ENCODE assay signal across 16 cellular contexts in the genomic region with DNA sequence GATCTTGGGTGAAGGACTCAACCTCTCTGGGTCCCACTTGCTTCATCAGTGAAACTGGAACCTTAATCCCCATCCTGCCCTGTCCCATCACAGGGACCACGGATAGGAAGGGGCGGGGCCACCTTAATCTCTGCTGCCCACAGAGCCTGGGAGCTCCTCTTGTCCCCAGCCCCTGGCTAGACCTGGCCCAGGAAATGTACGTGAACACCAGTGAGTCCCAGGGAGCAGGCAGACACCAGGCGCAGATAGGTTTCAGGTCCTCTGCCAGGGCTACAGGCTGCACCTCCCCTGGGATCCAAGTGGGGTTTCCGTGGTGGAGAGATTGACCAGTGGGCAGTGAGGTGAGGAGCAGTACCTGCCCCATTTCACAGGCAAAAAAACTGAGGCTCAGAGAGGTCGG.
"Had no signal": no experiment of that assay in that cellular context is flagged by ENCODE, and none has a peak within 500 bp of the region (broad histone marks: within the 10 kb centered on the region; RNA-seq: fewer than 3 reads in every experiment).

No MANE protein-coding gene starts in this region.

- H3K9me3 ChIP-seq: adrenal gland, left lung, prostate gland, right atrium auricular region, testis, upper lobe of left lung had no signal

- H3K4me1 Mint-ChIP-seq: activated CD4-positive, alpha-beta T cell treated with anti-CD3 and anti-CD28 coated beads, Interleukin-2, amount 10 ng/mL, durations not matched to agents 7 days and 5 days; stimulated activated naive CD8-positive, alpha-beta T cell treated with anti-CD3 and anti-CD28 coated beads, Interleukin-15, amount 100 ng/mL, for 72 hours had no signal

- H3K27me3 ChIP-seq: left lung, right atrium auricular region, testis, upper lobe of left lung had no signal

- H3K27me3 Mint-ChIP-seq: activated T-cell treated with anti-CD3 and anti-CD28 coated beads, Interleukin-2, amount 50 U/mL, for 24 hours; stimulated activated naive CD8-positive, alpha-beta T cell treated with anti-CD3 and anti-CD28 coated beads, Interleukin-15, amount 100 ng/mL, for 72 hours had no signal

- H3K36me3 ChIP-seq: adrenal gland, left lung, prostate gland, right atrium auricular region, upper lobe of left lung had no signal

- H3K4me3 ChIP-seq: adrenal gland, left lung, prostate gland, right atrium auricular region, testis, upper lobe of left lung had no signal

- H3K9me3 Mint-ChIP-seq: activated CD4-positive, alpha-beta T cell treated with anti-CD3 and anti-CD28 coated beads, Interleukin-2, amount 10 ng/mL, durations not matched to agents 7 days and 5 days; activated naive CD4-positive, alpha-beta T cell treated with anti-CD3 and anti-CD28 coated beads, Interleukin-2, amount 50 U/mL, for 72 hours; activated T-cell treated with anti-CD3 and anti-CD28 coated beads, Interleukin-2, amount 50 U/mL, for 24 hours; nephron progenitor cell; stimulated activated naive CD8-positive, alpha-beta T cell treated with anti-CD3 and anti-CD28 coated beads, Interleukin-15, amount 100 ng/mL, for 72 hours had no signal

- H3K27ac Mint-ChIP-seq: activated CD4-positive, alpha-beta T cell treated with anti-CD3 and anti-CD28 coated beads, Interleukin-2, amount 10 ng/mL, durations not matched to agents 7 days and 5 days; activated CD8-positive, alpha-beta T cell treated with anti-CD3 and anti-CD28 coated beads, Interleukin-2, amount 10 ng/mL, durations not matched to agents 7 days and 5 days; activated naive CD4-positive, alpha-beta T cell treated with anti-CD3 and anti-CD28 coated beads, Interleukin-2, amount 50 U/mL, for 72 hours; activated T-cell treated with anti-CD3 and anti-CD28 coated beads, Interleukin-2, amount 50 U/mL, for 24 hours; nephron progenitor cell; stimulated activated naive CD8-positive, alpha-beta T cell treated with anti-CD3 and anti-CD28 coated beads, Interleukin-15, amount 100 ng/mL, for 72 hours had no signal

- H3K4me3 Mint-ChIP-seq: activated CD4-positive, alpha-beta T cell treated with anti-CD3 and anti-CD28 coated beads, Interleukin-2, amount 10 ng/mL, durations not matched to agents 7 days and 5 days; activated CD8-positive, alpha-beta T cell treated with anti-CD3 and anti-CD28 coated beads, Interleukin-2, amount 10 ng/mL, durations not matched to agents 7 days and 5 days; activated T-cell treated with anti-CD3 and anti-CD28 coated beads, Interleukin-2, amount 50 U/mL, for 24 hours; nephron progenitor cell; stimulated activated naive CD8-positive, alpha-beta T cell treated with anti-CD3 and anti-CD28 coated beads, Interleukin-15, amount 100 ng/mL, for 72 hours had no signal

- DNase-seq: activated CD4-positive, alpha-beta T cell treated with anti-CD3 and anti-CD28 coated beads, Interleukin-2, amount 10 ng/mL, durations not matched to agents 7 days and 5 days; activated CD8-positive, alpha-beta T cell treated with anti-CD3 and anti-CD28 coated beads, Interleukin-2, amount 10 ng/mL, durations not matched to agents 7 days and 5 days; activated T-cell treated with anti-CD3 and anti-CD28 coated beads, Interleukin-2, amount 50 U/mL, for 24 hours; adrenal gland; erythroblast; foreskin melanocyte; left lung; mammary epithelial cell; nephron progenitor cell; stimulated activated naive CD8-positive, alpha-beta T cell treated with anti-CD3 and anti-CD28 coated beads, Interleukin-15, amount 100 ng/mL, for 72 hours; T1000; testis; upper lobe of left lung had no signal

- H3K36me3 Mint-ChIP-seq: activated naive CD4-positive, alpha-beta T cell treated with anti-CD3 and anti-CD28 coated beads, Interleukin-2, amount 50 U/mL, for 72 hours had no signal

- H3K27ac ChIP-seq: adrenal gland, left lung, prostate gland, right atrium auricular region, testis, upper lobe of left lung had no signal

- H3K4me1 ChIP-seq: adrenal gland, prostate gland, testis had no signal
